ENCODE assay signal across 8 cellular contexts in genomic region chr12:124567035-124567672, GRCh38. TPM values are rescaled to one million over a fixed set of nuclear protein-coding genes. Genes with fewer than 3 reads are reported as not detected.
DNase-seq lines count a peak whose midpoint lies in the region; ATAC-seq, FAIRE-seq and TF ChIP-seq lines count a peak whose summit lies in the region.

Gene NCOR2 (minus strand): TSS chr12:124567612. CDS start chr12:124495251, 72,361 bp downstream.

- ATAC-seq in A549 (peak; percentile 39 to 41), GM19035 (IDR thresholded peaks at IDR 0.05; ENCODE audit: unreplicated experiment) (peak; percentile 28), HG03280 (IDR thresholded peaks at IDR 0.05; ENCODE audit: unreplicated experiment) (peak; percentile 32)

- WGBS in A549 (ENCODE audit: missing lambda C conversion rate), result 0% methylated on average over 2 of the region's 102 CpGs

- no peaks in the 10 kb centered on the region for H3K9me3 ChIP-seq in A549

- POLR2A ChIA-PET in A549 (lab: Yijun Ruan, JAX), result interaction anchor here (0.7 to 1.2 kb wide), 3 partner anchors 48 to 178 kb away, joined by 3 to 4 read pairs (median 3); no protein-coding TSS in a partner anchor

- no peak for TF ChIP-seq CTCF in A549 (IDR thresholded peaks at IDR 0.05)
- TF ChIP-seq CTCF in brain microvascular endothelial cell (IDR thresholded peaks at IDR 0.05; ENCODE audit: low read depth, low read length, missing control alignments), result no peak
- no peak for TF ChIP-seq CTCF in kidney epithelial cell (IDR thresholded peaks at IDR 0.05; ENCODE audit: insufficient read depth, low read length, poor library complexity, severe bottlenecking)

- TF ChIP-seq EP300 in A549 (IDR thresholded peaks at IDR 0.05), result no peak

- CTCF ChIA-PET in A549 (lab: Yijun Ruan, JAX), result interaction anchor here (1.0 to 1.3 kb wide), 8 partner anchors 48 to 204 kb away, joined by 3 to 6 read pairs (median 3); no protein-coding TSS in a partner anchor

- H3K4me1 ChIP-seq in A549, result peaks cover 33% of the 10 kb centered on the region

- H3K27me3 ChIP-seq in brain microvascular endothelial cell (replicated peaks), result no peaks in the 10 kb centered on the region
- no peaks in the 10 kb centered on the region for H3K27me3 ChIP-seq in kidney epithelial cell (ENCODE audit: control insufficient read depth, insufficient read depth, low read length)

- TF ChIP-seq POLR2A in A549 (IDR thresholded peaks at IDR 0.05; ENCODE audit: low read length), result 0 out of 2 replicates have a peak, but pooled peaks have one; percentile 3

- no peak for FAIRE-seq in A549 (lab: Jason Lieb, UNC)

- H3K4me3 ChIP-seq in A549 (peak within 1 kb of the TSS; percentile 92), brain microvascular endothelial cell (ENCODE audit: low read depth, low read length) (peak within 1 kb of the TSS; percentile 82), kidney epithelial cell (ENCODE audit: low read depth, low read length) (peak within 1 kb of the TSS; percentile 97)

- no peak for TF ChIP-seq RAD21 in A549 (conservative IDR thresholded peaks at IDR 0.05 in 1 of 2, IDR thresholded peaks at IDR 0.05 in 1 of 2)

- in situ Hi-C loops in brain microvascular endothelial cell (cut with HindIII; ENCODE audit: low pct_ligation_motif_present, low sequenced_read_pairs), result no loop called here

- H3K36me3 ChIP-seq in brain microvascular endothelial cell (replicated peaks) (no peaks in the 10 kb centered on the region), kidney epithelial cell (ENCODE audit: control insufficient read depth, insufficient read depth, low read length) (no peaks in the 10 kb centered on the region)

- H3K4me2 ChIP-seq in A549, result peak within 1 kb of the TSS; percentile 95

- no peak for DNase-seq in A549 (ENCODE audit: low read depth in 1 of 2, low spot score in 1 of 2)
- peak; percentile 44 for DNase-seq in T-helper 22 cell (ENCODE audit: low read depth)
- DNase-seq in brain microvascular endothelial cell, result no peak
- no peak for DNase-seq in kidney epithelial cell (ENCODE audit: low read depth)
- DNase-seq in stimulated activated CD4-positive, alpha-beta T cell treated with anti-CD3 and anti-CD28 coated beads, Interleukin-2, amount 100 ng/mL, for 4 hours (ENCODE audit: low read depth), result peak; percentile 47
- no peak for DNase-seq in NCI-H2029 treated with DMSO at 0.1 percent for 48 hours (lab: John Stamatoyannopoulos, UW)

- peak within 1 kb of the TSS; percentile 89 to 99 for H3K27ac ChIP-seq in A549
- H3K27ac ChIP-seq in brain microvascular endothelial cell, result peak within 1 kb of the TSS; percentile 61

TF ChIP-seq in A549, 52 proteins besides CTCF, POLR2A, EP300 and RAD21:
- peak in 1 of 2 experiments; percentile 17; a peak in 2 of 5 replicates for TF ChIP-seq JUN (IDR thresholded peaks at IDR 0.05)
- no peak for TF ChIP-seq CEBPB (IDR thresholded peaks at IDR 0.05)
- peak; percentile 38; the same call in 1 of the 2 replicates for TF ChIP-seq E2F6 (IDR thresholded peaks at IDR 0.05; ENCODE audit: borderline replicate concordance, low read depth)
- peak; percentile 40; the same call in 1 of the 2 replicates for TF ChIP-seq PHF8 (IDR thresholded peaks at IDR 0.05; ENCODE audit: borderline replicate concordance, low read depth)
- TF ChIP-seq NR3C1 (IDR thresholded peaks at IDR 0.05), result no peak
- no peak for TF ChIP-seq BHLHE40 (IDR thresholded peaks at IDR 0.05; ENCODE audit: low read depth, low read length)
- no peak for TF ChIP-seq FOSL2 (IDR thresholded peaks at IDR 0.05)
- TF ChIP-seq FOSL2 (CRISPR knock-in tag; IDR thresholded peaks at IDR 0.05), result no peak
- no peak for TF ChIP-seq FOXS1 (CRISPR knock-in tag; IDR thresholded peaks at IDR 0.05)
- no peak for TF ChIP-seq CHD2 (IDR thresholded peaks at IDR 0.05; ENCODE audit: low read length, partially characterized antibody)
- TF ChIP-seq CBX8 (IDR thresholded peaks at IDR 0.05), result no peak
- no peak for TF ChIP-seq HMGXB4 (CRISPR knock-in tag; IDR thresholded peaks at IDR 0.05; ENCODE audit: borderline replicate concordance)
- no peak for TF ChIP-seq KDM5A (IDR thresholded peaks at IDR 0.05)
- no peak for TF ChIP-seq HEYL (CRISPR knock-in tag; IDR thresholded peaks at IDR 0.05)
- no peak for TF ChIP-seq HOXB5 (CRISPR knock-in tag; IDR thresholded peaks at IDR 0.05)
- TF ChIP-seq TFCP2L1 (CRISPR knock-in tag; IDR thresholded peaks at IDR 0.05), result no peak
- TF ChIP-seq CHD4 (IDR thresholded peaks at IDR 0.05; ENCODE audit: borderline replicate concordance), result no peak
- TF ChIP-seq PBX3 (IDR thresholded peaks at IDR 0.05), result no peak
- no peak for TF ChIP-seq RCOR1 (IDR thresholded peaks at IDR 0.05; ENCODE audit: low read depth, low read length)
- no peak for TF ChIP-seq ZFP36 (IDR thresholded peaks at IDR 0.05; ENCODE audit: borderline replicate concordance, partially characterized antibody)
- no peak for TF ChIP-seq MAZ (IDR thresholded peaks at IDR 0.05; ENCODE audit: borderline replicate concordance, low read depth, low read length)
- TF ChIP-seq HOXB13 (CRISPR knock-in tag; IDR thresholded peaks at IDR 0.05; ENCODE audit: low read depth), result no peak
- no peak for TF ChIP-seq GATA3 (IDR thresholded peaks at IDR 0.05; ENCODE audit: borderline replicate concordance)
- TF ChIP-seq ZC3H11A (IDR thresholded peaks at IDR 0.05), result no peak
- TF ChIP-seq USF2 (IDR thresholded peaks at IDR 0.05), result no peak

RNA-seq across cellular contexts. Expression of gene NCOR2, which starts in this region (rescaled TPM):
- polyA plus RNA-seq in A549 (2011; rRNA removed), result 14.1 and 19.3 TPM in 2 replicates
- 40.4 and 55.7 TPM in 2 replicates for polyA plus RNA-seq in A549 (2012; cell fraction: cytosol; rRNA removed)
- polyA plus RNA-seq in A549 (2012; cell fraction: nucleus; rRNA removed), result 206 and 232 TPM in 2 replicates
- polyA plus RNA-seq in A549 (2017; fragmentation: RNase III; extraction: RNeasy Plus Mini Kit Qiagen cat#74134 plus additional on column Dnase treatment), result 151 to 170 TPM (median 160 TPM) in 3 replicates
- polyA minus RNA-seq in A549 (2011; rRNA and poly(A)+ RNA removed), result 39.9 and 51.1 TPM in 2 replicates
- total RNA-seq in kidney epithelial cell, result 113 and 115 TPM in 2 replicates

Comparison
In these comparisons a context has a peak if more than half of its experiments do, and no peak if none do; other contexts are left out.
1. DNase-seq: peak in T-helper 22 cell (single experiment) and stimulated activated CD4-positive, alpha-beta T cell treated with anti-CD3 and anti-CD28 coated beads, Interleukin-2, amount 100 ng/mL, for 4 hours (single experiment); none in A549 (0 of 2), brain microvascular endothelial cell (single experiment), kidney epithelial cell (single experiment) and NCI-H2029 treated with DMSO at 0.1 percent for 48 hours (single experiment).
2. Peak in every context shown above with its lines, with median percentiles within 50 percentile points of each other: ATAC-seq and H3K4me3 ChIP-seq.